ENCODE assay signal across 9 cellular contexts in genomic region chr15:101246824-101247745, GRCh38. TPM values are rescaled to one million over a fixed set of nuclear protein-coding genes. Genes with fewer than 3 reads are reported as not detected.
DNase-seq lines count a peak whose midpoint lies in the region; ATAC-seq and TF ChIP-seq lines count a peak whose summit lies in the region.
"Had no signal": no experiment of that assay in that cellular context is flagged by ENCODE, and none has a peak within 500 bp of the region (broad histone marks: within the 10 kb centered on the region; RNA-seq: fewer than 3 reads in every experiment).

No MANE protein-coding gene starts in this region.

- peak overlapping the region; percentile 62 for H3K4me3 Mint-ChIP-seq in activated CD8-positive, alpha-beta memory T cell treated with anti-CD3 and anti-CD28 coated beads, Interleukin-2, amount 10 ng/mL, durations not matched to agents 7 days and 5 days
- H3K4me3 Mint-ChIP-seq in activated B cell treated with CpG ODN at 0.5 μM for 24 hours: peak overlapping the region; percentile 64
- peak overlapping the region; percentile 30 to 76 for H3K4me3 Mint-ChIP-seq in stimulated activated naive CD8-positive, alpha-beta T cell treated with anti-CD3 and anti-CD28 coated beads, Interleukin-15, amount 100 ng/mL, for 72 hours

- ATAC-seq in activated CD8-positive, alpha-beta memory T cell treated with anti-CD3 and anti-CD28 coated beads, Interleukin-2, amount 10 ng/mL, durations not matched to agents 7 days and 5 days: no peak
- no peak for ATAC-seq in activated B cell treated with CpG ODN at 0.5 μM for 24 hours (ENCODE audit: low read depth)
- peak; percentile 39 for ATAC-seq in stimulated activated naive CD8-positive, alpha-beta T cell treated with anti-CD3 and anti-CD28 coated beads, Interleukin-15, amount 100 ng/mL, for 72 hours
- no peak for ATAC-seq in HG03139 (IDR thresholded peaks at IDR 0.05; ENCODE audit: unreplicated experiment)

- H3K27ac Mint-ChIP-seq in activated CD8-positive, alpha-beta memory T cell treated with anti-CD3 and anti-CD28 coated beads, Interleukin-2, amount 10 ng/mL, durations not matched to agents 7 days and 5 days: peak overlapping the region; percentile 77
- H3K27ac Mint-ChIP-seq in activated B cell treated with CpG ODN at 0.5 μM for 24 hours: peak overlapping the region; percentile 73
- H3K27ac Mint-ChIP-seq in stimulated activated naive CD8-positive, alpha-beta T cell treated with anti-CD3 and anti-CD28 coated beads, Interleukin-15, amount 100 ng/mL, for 72 hours: peak overlapping the region in 1 of 2 donors; percentile 80

- H3K4me3 ChIP-seq in fibroblast of the aortic adventitia (ENCODE audit: low read depth, low read length): peak overlapping the region; percentile 14

- intact Hi-C loops in activated B cell treated with CpG ODN at 0.5 μM for 24 hours (cut with micrococcal nuclease): no loop called here

- CTCF ChIA-PET in activated CD8-positive, alpha-beta memory T cell treated with anti-CD3 and anti-CD28 coated beads, Interleukin-2, amount 10 ng/mL, durations not matched to agents 7 days and 5 days (lab: Charles Lee): interaction anchor here (0.9 to 20.8 kb wide), 12 partner anchors 8 to 240 kb away, joined by 3 to 244 read pairs (median 3); partner anchors contain the start of gene CHSY1
- CTCF ChIA-PET in activated B cell treated with CpG ODN at 0.5 μM for 24 hours (lab: Charles Lee): interaction anchor here (1.2 to 1.4 kb wide), 2 partner anchors 11 to 239 kb away, joined by 3 to 5 read pairs; no protein-coding TSS in a partner anchor

- no peaks in the 10 kb centered on the region for H3K27me3 Mint-ChIP-seq in activated CD8-positive, alpha-beta memory T cell treated with anti-CD3 and anti-CD28 coated beads, Interleukin-2, amount 10 ng/mL, durations not matched to agents 7 days and 5 days
- no peaks in the 10 kb centered on the region for H3K27me3 Mint-ChIP-seq in activated B cell treated with CpG ODN at 0.5 μM for 24 hours
- no peaks in the 10 kb centered on the region for H3K27me3 Mint-ChIP-seq in stimulated activated naive CD8-positive, alpha-beta T cell treated with anti-CD3 and anti-CD28 coated beads, Interleukin-15, amount 100 ng/mL, for 72 hours

- H3K4me1 Mint-ChIP-seq in activated CD8-positive, alpha-beta memory T cell treated with anti-CD3 and anti-CD28 coated beads, Interleukin-2, amount 10 ng/mL, durations not matched to agents 7 days and 5 days: peaks cover 80% of the 10 kb centered on the region
- H3K4me1 Mint-ChIP-seq in activated B cell treated with CpG ODN at 0.5 μM for 24 hours: peaks cover 81% of the 10 kb centered on the region
- H3K4me1 Mint-ChIP-seq in stimulated activated naive CD8-positive, alpha-beta T cell treated with anti-CD3 and anti-CD28 coated beads, Interleukin-15, amount 100 ng/mL, for 72 hours: peaks cover 85% of the 10 kb centered on the region

- H3K36me3 Mint-ChIP-seq in activated CD8-positive, alpha-beta memory T cell treated with anti-CD3 and anti-CD28 coated beads, Interleukin-2, amount 10 ng/mL, durations not matched to agents 7 days and 5 days: peaks cover 54% of the 10 kb centered on the region
- peaks cover 2% of the 10 kb centered on the region for H3K36me3 Mint-ChIP-seq in activated B cell treated with CpG ODN at 0.5 μM for 24 hours (ENCODE audit: low read depth)

- H3K9me3 Mint-ChIP-seq in activated CD8-positive, alpha-beta memory T cell treated with anti-CD3 and anti-CD28 coated beads, Interleukin-2, amount 10 ng/mL, durations not matched to agents 7 days and 5 days (ENCODE audit: low read depth): no peaks in the 10 kb centered on the region
- no peaks in the 10 kb centered on the region for H3K9me3 Mint-ChIP-seq in activated B cell treated with CpG ODN at 0.5 μM for 24 hours
- H3K9me3 Mint-ChIP-seq in stimulated activated naive CD8-positive, alpha-beta T cell treated with anti-CD3 and anti-CD28 coated beads, Interleukin-15, amount 100 ng/mL, for 72 hours: no peaks in the 10 kb centered on the region

- DNase-seq in activated CD8-positive, alpha-beta memory T cell treated with anti-CD3 and anti-CD28 coated beads, Interleukin-2, amount 10 ng/mL, durations not matched to agents 7 days and 5 days: no peak
- DNase-seq in activated CD8-positive, alpha-beta memory T cell treated with anti-CD3 and anti-CD28 coated beads, Interleukin-2, amount 50 U/mL, for 48 hours: no peak
- DNase-seq in activated B cell treated with CpG ODN at 0.5 μM for 24 hours (no peak), fibroblast of the aortic adventitia (ENCODE audit: low read depth) (no peak), glomerular visceral epithelial cell (ENCODE audit: extremely low spot score) (no peak), NCI-H1436 (lab: John Stamatoyannopoulos, UW) (no peak)
- no peak for DNase-seq in stimulated activated naive CD8-positive, alpha-beta T cell treated with anti-CD3 and anti-CD28 coated beads, Interleukin-15, amount 100 ng/mL, for 72 hours
- DNase-seq: NCI-H1417 had no signal

- POLR2A ChIA-PET in activated B cell treated with CpG ODN at 0.5 μM for 24 hours (lab: Charles Lee): no interaction called here

- no peak for TF ChIP-seq CTCF in activated B cell treated with CpG ODN at 0.5 μM for 24 hours (IDR thresholded peaks at IDR 0.05)
- no peak for TF ChIP-seq CTCF in fibroblast of the aortic adventitia (IDR thresholded peaks at IDR 0.05; ENCODE audit: insufficient read depth, low read length)

RNA-seq across cellular contexts. Expression of gene CHSY1, which starts 4.8 kb away (rescaled TPM):
- total RNA-seq in activated CD8-positive, alpha-beta memory T cell treated with anti-CD3 and anti-CD28 coated beads, Interleukin-2, amount 10 ng/mL, durations not matched to agents 7 days and 5 days: 10 to 100 TPM; 50.5 to 59.4 TPM
- total RNA-seq in activated B cell treated with CpG ODN at 0.5 μM for 24 hours: 16.5 and 20.4 TPM in 2 replicates
- total RNA-seq in fibroblast of the aortic adventitia (ENCODE audit: low replicate concordance): 34.4 and 40.9 TPM in 2 replicates

RNA-seq across cellular contexts. Expression of gene SELENOS, which starts 30.2 kb away (rescaled TPM):
- 10 to 100 TPM; 33.1 to 49.0 TPM for total RNA-seq in activated CD8-positive, alpha-beta memory T cell treated with anti-CD3 and anti-CD28 coated beads, Interleukin-2, amount 10 ng/mL, durations not matched to agents 7 days and 5 days
- total RNA-seq in activated B cell treated with CpG ODN at 0.5 μM for 24 hours: 23.7 and 24.5 TPM in 2 replicates
- 52.7 and 65.3 TPM in 2 replicates for total RNA-seq in fibroblast of the aortic adventitia (ENCODE audit: low replicate concordance)

RNA-seq across cellular contexts. Expression of gene SNRPA1, which starts 48.0 kb away (rescaled TPM):
- total RNA-seq in activated CD8-positive, alpha-beta memory T cell treated with anti-CD3 and anti-CD28 coated beads, Interleukin-2, amount 10 ng/mL, durations not matched to agents 7 days and 5 days: 100 to 1,000 TPM; 132 to 151 TPM
- total RNA-seq in activated B cell treated with CpG ODN at 0.5 μM for 24 hours: 119 and 122 TPM in 2 replicates
- 17.5 and 26.2 TPM in 2 replicates for total RNA-seq in fibroblast of the aortic adventitia (ENCODE audit: low replicate concordance)
